ENCODE assay signal across 18 cellular contexts in genomic region chr2:43345872-43346271, GRCh38.
DNase-seq lines count a peak whose midpoint lies in the region; ATAC-seq and TF ChIP-seq lines count a peak whose summit lies in the region.
"Had no signal": no experiment of that assay in that cellular context is flagged by ENCODE, and none has a peak within 500 bp of the region (broad histone marks: within the 10 kb centered on the region; RNA-seq: fewer than 3 reads in every experiment).

No MANE protein-coding gene starts in this region.

- no peaks in the 10 kb centered on the region for H3K36me3 ChIP-seq in SJCRH30
- H3K36me3 ChIP-seq in endodermal cell (ENCODE audit: control insufficient read depth, insufficient read depth, low read length) = no peaks in the 10 kb centered on the region
- no peaks in the 10 kb centered on the region for H3K36me3 ChIP-seq in testis (ENCODE audit: low read depth, missing control alignments)
- H3K36me3 ChIP-seq in CD8-positive, alpha-beta T cell (ENCODE audit: insufficient read depth, low read length) = peaks cover 12% of the 10 kb centered on the region
- H3K36me3 ChIP-seq: brain microvascular endothelial cell, pancreas had no signal

- ATAC-seq in GM21717 (IDR thresholded peaks at IDR 0.05; ENCODE audit: unreplicated experiment) = no peak
- ATAC-seq in CD8-positive, alpha-beta T cell = no peak
- ATAC-seq: left lung had no signal

- H3K4me1 Mint-ChIP-seq in endodermal cell = peaks cover 66% of the 10 kb centered on the region
- H3K4me1 Mint-ChIP-seq in nephron = peaks cover 91% of the 10 kb centered on the region
- no peaks in the 10 kb centered on the region for H3K4me1 Mint-ChIP-seq in CD8-positive, alpha-beta T cell (ENCODE audit: low read depth)

- H3K27me3 ChIP-seq in SJCRH30 = no peaks in the 10 kb centered on the region
- H3K27me3 ChIP-seq in endodermal cell (ENCODE audit: control insufficient read depth, insufficient read depth, low read length, poor library complexity, severe bottlenecking) = no peaks in the 10 kb centered on the region
- no peaks in the 10 kb centered on the region for H3K27me3 ChIP-seq in testis
- no peaks in the 10 kb centered on the region for H3K27me3 ChIP-seq in CD8-positive, alpha-beta T cell (ENCODE audit: insufficient read depth, low read length)
- H3K27me3 ChIP-seq: brain microvascular endothelial cell, left lung, pancreas had no signal

- CTCF ChIA-PET in CD8-positive, alpha-beta T cell (lab: Charles Lee) = no interaction called here

- no peak overlapping the region for H3K9ac ChIP-seq in endodermal cell (ENCODE audit: extremely low read depth, low read length, poor library complexity, severe bottlenecking)

- H3K4me3 ChIP-seq in SJCRH30 = no peak overlapping the region
- H3K4me3 ChIP-seq in endodermal cell (ENCODE audit: low read length) = no peak overlapping the region
- H3K4me3 ChIP-seq in testis = no peak overlapping the region
- no peak overlapping the region for H3K4me3 ChIP-seq in CD8-positive, alpha-beta T cell (ENCODE audit: low read depth, low read length)
- H3K4me3 ChIP-seq: left lung, pancreas had no signal

- DNase-seq in SJCRH30 (no peak), endodermal cell (no peak), testis (no peak), GM13977 (ENCODE audit: low spot score) (no peak)
- no peak for DNase-seq in CD8-positive, alpha-beta T cell
- no peak for DNase-seq in activated CD8-positive, alpha-beta memory T cell treated with anti-CD3 and anti-CD28 coated beads, Interleukin-2, amount 50 U/mL, for 48 hours
- DNase-seq: activated CD4-positive, alpha-beta T cell treated with anti-CD3 and anti-CD28 coated beads, Interleukin-2, amount 50 U/mL, for 4 hours; brain microvascular endothelial cell; left lung; NCI-H1694; NCI-H524; pancreas; RPMI8226; stimulated activated CD4-positive, alpha-beta T cell treated with anti-CD3 and anti-CD28 coated beads, Interleukin-1b, Interleukin-23, amount 100 ng/mL, for 48 hours; T-helper 9 cell had no signal

- H3K4me1 ChIP-seq in SJCRH30 (peaks cover 62% of the 10 kb centered on the region), endodermal cell (ENCODE audit: control insufficient read depth, insufficient read depth, low read length) (peaks cover 19% of the 10 kb centered on the region), testis (peaks cover 54% of the 10 kb centered on the region)
- no peaks in the 10 kb centered on the region for H3K4me1 ChIP-seq in CD8-positive, alpha-beta T cell (ENCODE audit: insufficient read depth, low read length)

- H3K27ac ChIP-seq in SJCRH30 = peak overlapping the region; percentile 53; the same call in 1 of the 2 replicates
- peak overlapping the region; percentile 72 for H3K27ac ChIP-seq in endodermal cell (ENCODE audit: low read depth, low read length)
- H3K27ac ChIP-seq in testis = peak overlapping the region; percentile 82 to 86
- no peak overlapping the region for H3K27ac ChIP-seq in CD8-positive, alpha-beta T cell (ENCODE audit: low read depth, low read length)
- H3K27ac ChIP-seq: brain microvascular endothelial cell had no signal

- H3K27me3 Mint-ChIP-seq in endodermal cell (ENCODE audit: insufficient read depth) (no peaks in the 10 kb centered on the region), nephron (ENCODE audit: low read depth) (no peaks in the 10 kb centered on the region)
- no peaks in the 10 kb centered on the region for H3K27me3 Mint-ChIP-seq in CD8-positive, alpha-beta T cell (ENCODE audit: low read depth)

- TF ChIP-seq CTCF in endodermal cell (conservative IDR thresholded peaks at IDR 0.05) (no peak), nephron (IDR thresholded peaks at IDR 0.05; ENCODE audit: unreplicated experiment in 3 of 3) (peak in 1 of 3 experiments; percentile 8), testis (IDR thresholded peaks at IDR 0.05) (no peak), GM13977 (IDR thresholded peaks at IDR 0.05; ENCODE audit: extremely low read depth, insufficient read depth, missing control alignments) (no peak)
- no peak for TF ChIP-seq CTCF in CD8-positive, alpha-beta T cell (IDR thresholded peaks at IDR 0.05)

- H3K36me3 Mint-ChIP-seq in endodermal cell (ENCODE audit: low read depth) = peaks cover 2% of the 10 kb centered on the region
- H3K36me3 Mint-ChIP-seq in nephron (ENCODE audit: low read depth) = peaks cover 3% of the 10 kb centered on the region
- H3K36me3 Mint-ChIP-seq in CD8-positive, alpha-beta T cell = peaks cover 58% of the 10 kb centered on the region

- H3K4me3 Mint-ChIP-seq in endodermal cell (no peak overlapping the region), nephron (peak overlapping the region; percentile 4 to 57 (median 7))
- no peak overlapping the region for H3K4me3 Mint-ChIP-seq in CD8-positive, alpha-beta T cell

- in situ Hi-C loops in GM13977 (cut with MboI; ENCODE audit: low pct_unique_long_range_greater_than_20kb, low sequenced_read_pairs, unreplicated experiment) = no loop called here

- H3K9me3 ChIP-seq in SJCRH30 (replicated peaks) (no peaks in the 10 kb centered on the region), endodermal cell (ENCODE audit: control insufficient read depth, low read length) (no peaks in the 10 kb centered on the region), testis (no peaks in the 10 kb centered on the region)
- no peaks in the 10 kb centered on the region for H3K9me3 ChIP-seq in CD8-positive, alpha-beta T cell (ENCODE audit: low read length)
- H3K9me3 ChIP-seq: left lung, pancreas had no signal

- intact Hi-C loops in testis (cut with DNase I; ENCODE audit: low total_unique reads) = no loop called here
- intact Hi-C loops in CD8-positive, alpha-beta T cell (cut with DNase I, micrococcal nuclease) = no loop called here

- 48 to 68% methylated on average over 5 of the region's 5 CpGs for WGBS in endodermal cell (ENCODE audit: insufficient coverage in 1 of 2, insufficient read length in 1 of 2), 2 experiments
- WGBS in testis, 2 donors = 84 to 88% methylated on average over 5 of the region's 5 CpGs

- POLR2A ChIA-PET in CD8-positive, alpha-beta T cell (lab: Charles Lee) = no interaction called here

- no peak for TF ChIP-seq POLR2A in testis (IDR thresholded peaks at IDR 0.05)

- H3K9me3 Mint-ChIP-seq in endodermal cell = no peaks in the 10 kb centered on the region
- no peaks in the 10 kb centered on the region for H3K9me3 Mint-ChIP-seq in nephron
- no peaks in the 10 kb centered on the region for H3K9me3 Mint-ChIP-seq in CD8-positive, alpha-beta T cell
- H3K9me3 Mint-ChIP-seq: activated T-helper 2 cell treated with anti-CD3 and anti-CD28 coated beads, Interferon-gamma antibody, Interleukin-2, Interleukin-4, amounts not matched to agents 10 μg/mL and 5 μg/mL and 100 μg/mL, durations not matched to agents 14 hours and 24 hours and 36 hours had no signal

- H3K27ac Mint-ChIP-seq in endodermal cell (no peak overlapping the region), nephron (peak overlapping the region; percentile 98 to 99 (median 98))
- no peak overlapping the region for H3K27ac Mint-ChIP-seq in CD8-positive, alpha-beta T cell
- H3K27ac Mint-ChIP-seq: activated T-helper 2 cell treated with anti-CD3 and anti-CD28 coated beads, Interferon-gamma antibody, Interleukin-2, Interleukin-4, amounts not matched to agents 10 μg/mL and 5 μg/mL and 100 μg/mL, durations not matched to agents 14 hours and 24 hours and 36 hours had no signal

Comparison
In these comparisons a context has a peak if more than half of its experiments do, and no peak if none do; other contexts are left out.
1. H3K27ac Mint-ChIP-seq: peak in nephron (3 of 3); none in endodermal cell (single experiment) and CD8-positive, alpha-beta T cell (single experiment).
2. H3K4me3 Mint-ChIP-seq: peak in nephron (3 of 3); none in endodermal cell (single experiment) and CD8-positive, alpha-beta T cell (single experiment).